Comparison of ENCODE assay signal across 8 cellular contexts in genomic region chr1:34984435-34985062, GRCh38. TPM values are rescaled to one million over a fixed set of nuclear protein-coding genes. Genes with fewer than 3 reads are reported as not detected.
DNase-seq lines count a peak whose midpoint lies in the region; ATAC-seq, FAIRE-seq and TF ChIP-seq lines count a peak whose summit lies in the region.

No MANE protein-coding gene starts in this region.

- no peak for TF ChIP-seq CTCF in BE2C (IDR thresholded peaks at IDR 0.05; ENCODE audit: low read depth, low read length)
- no peak for TF ChIP-seq CTCF in glutamatergic neuron (IDR thresholded peaks at IDR 0.05; ENCODE audit: partially characterized antibody, unreplicated experiment)
- no peak for TF ChIP-seq CTCF in omental fat pad (IDR thresholded peaks at IDR 0.05)

- no peaks in the 10 kb centered on the region for H3K9me3 Mint-ChIP-seq in activated CD8-positive, alpha-beta T cell treated with anti-CD3 and anti-CD28 coated beads, Interleukin-2, amount 10 ng/mL, durations not matched to agents 7 days and 5 days (ENCODE audit: insufficient read depth)
- H3K9me3 Mint-ChIP-seq in glutamatergic neuron (ENCODE audit: unreplicated experiment) = peaks cover 8% of the 10 kb centered on the region

- H3K36me3 ChIP-seq in BE2C = no peaks in the 10 kb centered on the region

- CTCF ChIA-PET in activated CD8-positive, alpha-beta T cell treated with anti-CD3 and anti-CD28 coated beads, Interleukin-2, amount 10 ng/mL, durations not matched to agents 7 days and 5 days (lab: Charles Lee) = interaction anchor here (0.8 to 3.4 kb wide), 7 partner anchors 9 to 132 kb away, joined by 3 to 14 read pairs (median 3); partner anchors contain the start of gene DLGAP3

- no peaks in the 10 kb centered on the region for H3K27me3 ChIP-seq in BE2C

- peaks cover 31% of the 10 kb centered on the region for H3K4me1 Mint-ChIP-seq in activated CD8-positive, alpha-beta T cell treated with anti-CD3 and anti-CD28 coated beads, Interleukin-2, amount 10 ng/mL, durations not matched to agents 7 days and 5 days (ENCODE audit: low read depth)
- H3K4me1 Mint-ChIP-seq in glutamatergic neuron (ENCODE audit: low read depth, unreplicated experiment) = peaks cover 17% of the 10 kb centered on the region

- POLR2A ChIA-PET in activated CD8-positive, alpha-beta T cell treated with anti-CD3 and anti-CD28 coated beads, Interleukin-2, amount 10 ng/mL, durations not matched to agents 7 days and 5 days (lab: Charles Lee) = interaction anchor here (0.5 to 3.2 kb wide), 6 partner anchors 12 to 280 kb away, joined by 3 to 23 read pairs (median 6); partner anchors contain the start of genes SMIM12 and ZMYM6

- DNase-seq in BE2C (peak; percentile 11), GM18507 (ENCODE audit: extremely low spot score, insufficient read length, low read depth) (no peak), HuH-7.5 (ENCODE audit: low spot score) (peak; percentile 46), glutamatergic neuron (no peak), omental fat pad (ENCODE audit: low spot score) (peak; percentile 31), amniotic stem cell (lab: John Stamatoyannopoulos, UW) (no peak)
- DNase-seq in activated CD8-positive, alpha-beta T cell treated with anti-CD3 and anti-CD28 coated beads, Interleukin-2, amount 10 ng/mL, durations not matched to agents 7 days and 5 days = no peak

- peak; percentile 67 for FAIRE-seq in GM18507 (lab: Jason Lieb, UNC)

- H3K4me1 ChIP-seq in BE2C = no peaks in the 10 kb centered on the region

- H3K9me3 ChIP-seq in BE2C = no peaks in the 10 kb centered on the region

- peak overlapping the region; percentile 96 for H3K27ac Mint-ChIP-seq in activated CD8-positive, alpha-beta T cell treated with anti-CD3 and anti-CD28 coated beads, Interleukin-2, amount 10 ng/mL, durations not matched to agents 7 days and 5 days
- peak overlapping the region; percentile 90 for H3K27ac Mint-ChIP-seq in glutamatergic neuron (ENCODE audit: unreplicated experiment)

- H3K4me3 Mint-ChIP-seq in activated CD8-positive, alpha-beta T cell treated with anti-CD3 and anti-CD28 coated beads, Interleukin-2, amount 10 ng/mL, durations not matched to agents 7 days and 5 days = peak overlapping the region; percentile 98
- peak overlapping the region; percentile 92 for H3K4me3 Mint-ChIP-seq in glutamatergic neuron (ENCODE audit: unreplicated experiment)

- peak overlapping the region; percentile 63 for H3K4me3 ChIP-seq in BE2C (ENCODE audit: low read depth, low read length)

- H3K36me3 Mint-ChIP-seq in activated CD8-positive, alpha-beta T cell treated with anti-CD3 and anti-CD28 coated beads, Interleukin-2, amount 10 ng/mL, durations not matched to agents 7 days and 5 days (ENCODE audit: low read depth) = peaks cover 30% of the 10 kb centered on the region
- H3K36me3 Mint-ChIP-seq in glutamatergic neuron (ENCODE audit: unreplicated experiment) = no peaks in the 10 kb centered on the region

- no peaks in the 10 kb centered on the region for H3K27me3 Mint-ChIP-seq in activated CD8-positive, alpha-beta T cell treated with anti-CD3 and anti-CD28 coated beads, Interleukin-2, amount 10 ng/mL, durations not matched to agents 7 days and 5 days (ENCODE audit: low read depth)
- peaks cover 5% of the 10 kb centered on the region for H3K27me3 Mint-ChIP-seq in glutamatergic neuron (ENCODE audit: unreplicated experiment)

- ATAC-seq in activated CD8-positive, alpha-beta T cell treated with anti-CD3 and anti-CD28 coated beads, Interleukin-2, amount 10 ng/mL, durations not matched to agents 7 days and 5 days = peak; percentile 22
- ATAC-seq in omental fat pad (ENCODE audit: low FRiP score) = peak; percentile 92
- ATAC-seq in GM19351 (IDR thresholded peaks at IDR 0.05; ENCODE audit: unreplicated experiment) = no peak

RNA-seq across cellular contexts. Expression of gene TMEM35B, which starts 0.6 kb away (rescaled TPM):
- 2.6 TPM for polyA plus RNA-seq in BE2C (2012; ENCODE audit: insufficient read depth, insufficient read length, low read depth)
- total RNA-seq in activated CD8-positive, alpha-beta T cell treated with anti-CD3 and anti-CD28 coated beads, Interleukin-2, amount 10 ng/mL, durations not matched to agents 7 days and 5 days = 10 to 100 TPM; 24.8 to 26.7 TPM
- total RNA-seq in glutamatergic neuron (ENCODE audit: unreplicated experiment) (not detected), omental fat pad (10 to 100 TPM; 31.5 to 61.0 (median 48.8) TPM)

RNA-seq across cellular contexts. Expression of gene ZMYM6, which starts 47.2 kb away (rescaled TPM):
- polyA plus RNA-seq in BE2C (2012; ENCODE audit: insufficient read depth, insufficient read length, low read depth) = 6.1 TPM
- total RNA-seq in activated CD8-positive, alpha-beta T cell treated with anti-CD3 and anti-CD28 coated beads, Interleukin-2, amount 10 ng/mL, durations not matched to agents 7 days and 5 days = 10 to 100 TPM; 15.2 to 19.2 TPM
- total RNA-seq in glutamatergic neuron (ENCODE audit: unreplicated experiment) (25.1 TPM), omental fat pad (10 to 100 TPM in 3 of 4 donors, 1 to 10 TPM in 1; 8.0 to 21.4 (median 12.8) TPM)

RNA-seq across cellular contexts. Expression of gene DLGAP3, which starts 55.1 kb away (rescaled TPM):
- 3.1 TPM for polyA plus RNA-seq in BE2C (2012; ENCODE audit: insufficient read depth, insufficient read length, low read depth)
- under 1 TPM; 0.29 to 0.39 TPM for total RNA-seq in activated CD8-positive, alpha-beta T cell treated with anti-CD3 and anti-CD28 coated beads, Interleukin-2, amount 10 ng/mL, durations not matched to agents 7 days and 5 days
- 44.8 TPM for total RNA-seq in glutamatergic neuron (ENCODE audit: unreplicated experiment)
- total RNA-seq in omental fat pad = under 1 TPM; 0.25 to 0.84 (median 0.30) TPM

Comparison
In these comparisons a context has a peak if more than half of its experiments do, and no peak if none do; other contexts are left out.
1. DNase-seq: peak in BE2C (single experiment), HuH-7.5 (single experiment) and omental fat pad (single experiment); none in GM18507 (single experiment), activated CD8-positive, alpha-beta T cell treated with anti-CD3 and anti-CD28 coated beads, Interleukin-2, amount 10 ng/mL, durations not matched to agents 7 days and 5 days (single experiment), glutamatergic neuron (single experiment) and amniotic stem cell (single experiment).
2. RNA of gene TMEM35B, which starts 0.6 kb away (total RNA-seq): 31.5 to 61.0 TPM in omental fat pad and 24.8 to 26.7 TPM in activated CD8-positive, alpha-beta T cell treated with anti-CD3 and anti-CD28 coated beads, Interleukin-2, amount 10 ng/mL, durations not matched to agents 7 days and 5 days; not detected in glutamatergic neuron (single experiment); every median in the first group is over 10 times any median in the second.
3. RNA of gene DLGAP3, which starts 55.1 kb away (total RNA-seq): 44.8 TPM in glutamatergic neuron (single experiment); 0.29 to 0.39 TPM in activated CD8-positive, alpha-beta T cell treated with anti-CD3 and anti-CD28 coated beads, Interleukin-2, amount 10 ng/mL, durations not matched to agents 7 days and 5 days and 0.25 to 0.84 TPM in omental fat pad; every median in the first group is over 10 times any median in the second.